18 cellular contexts compared by ENCODE assay signal in genomic region chr2:143151111-143151752, GRCh38. TPM values are rescaled to one million over a fixed set of nuclear protein-coding genes. Genes with fewer than 3 reads are reported as not detected.
DNase-seq lines count a peak whose midpoint lies in the region; ATAC-seq, FAIRE-seq and TF ChIP-seq lines count a peak whose summit lies in the region.
"Had no signal": no experiment of that assay in that cellular context is flagged by ENCODE, and none has a peak within 500 bp of the region (broad histone marks: within the 10 kb centered on the region; RNA-seq: fewer than 3 reads in every experiment).

No MANE protein-coding gene starts in this region.

- TF ChIP-seq CTCF in Caco-2 (IDR thresholded peaks at IDR 0.05; ENCODE audit: insufficient read depth in 1 of 2, low read depth in 1 of 2, low read length in 1 of 2, severe bottlenecking in 1 of 2, unreplicated experiment in 1 of 2): no peak

- peak; percentile 59 for FAIRE-seq in GM12891 (lab: Jason Lieb, UNC)

- no peak for DNase-seq in activated CD4-positive, alpha-beta memory T cell treated with anti-CD3 and anti-CD28 coated beads for 36 hours
- DNase-seq in activated CD4-positive, alpha-beta memory T cell treated with anti-CD3 and anti-CD28 coated beads, Interleukin-2, amount 10 ng/mL, durations not matched to agents 7 days and 5 days: no peak
- DNase-seq in GM12891 (ENCODE audit: insufficient read length, low spot score) (no peak), HK-2 (ENCODE audit: unreplicated experiment) (no peak), left colon (no peak), Caco-2 (no peak)
- DNase-seq in activated naive CD8-positive, alpha-beta T cell treated with anti-CD3 and anti-CD28 coated beads for 36 hours: no peak
- no peak for DNase-seq in stimulated activated effector memory CD8-positive, alpha-beta T cell treated with anti-CD3 and anti-CD28 coated beads, Interleukin-12 subunit alpha, Interleukin-12 subunit beta, amount 100 ng/mL, for 72 hours (ENCODE audit: low spot score in 2 of 2)
- DNase-seq: adrenal gland, DMS79 treated with DMSO at 0.1 percent for 48 hours, dorsolateral prefrontal cortex, H7, midbrain, NCI-H1930, NCI-H446 treated with DMSO at 0.1 percent for 48 hours, thyroid gland had no signal

- intact Hi-C loops in activated CD4-positive, alpha-beta memory T cell treated with anti-CD3 and anti-CD28 coated beads for 36 hours (cut with micrococcal nuclease): no loop called here
- intact Hi-C loops in left colon (cut with DNase I, micrococcal nuclease): no loop called here
- intact Hi-C loops in Caco-2 (cut with micrococcal nuclease; ENCODE audit: unreplicated experiment): no loop called here

- peak overlapping the region; percentile 66 for H3K27ac Mint-ChIP-seq in activated CD4-positive, alpha-beta memory T cell treated with anti-CD3 and anti-CD28 coated beads for 36 hours
- no peak overlapping the region for H3K27ac Mint-ChIP-seq in activated CD4-positive, alpha-beta memory T cell treated with anti-CD3 and anti-CD28 coated beads, Interleukin-2, amount 10 ng/mL, durations not matched to agents 7 days and 5 days
- peak overlapping the region; percentile 90 for H3K27ac Mint-ChIP-seq in activated naive CD8-positive, alpha-beta T cell treated with anti-CD3 and anti-CD28 coated beads for 36 hours
- H3K27ac Mint-ChIP-seq in stimulated activated effector memory CD8-positive, alpha-beta T cell treated with anti-CD3 and anti-CD28 coated beads, Interleukin-12 subunit alpha, Interleukin-12 subunit beta, amount 100 ng/mL, for 72 hours: no peak overlapping the region
- H3K27ac Mint-ChIP-seq in Caco-2 (ENCODE audit: unreplicated experiment): no peak overlapping the region

- no peaks in the 10 kb centered on the region for H3K27me3 Mint-ChIP-seq in activated CD4-positive, alpha-beta memory T cell treated with anti-CD3 and anti-CD28 coated beads for 36 hours
- H3K27me3 Mint-ChIP-seq in activated CD4-positive, alpha-beta memory T cell treated with anti-CD3 and anti-CD28 coated beads, Interleukin-2, amount 10 ng/mL, durations not matched to agents 7 days and 5 days: no peaks in the 10 kb centered on the region
- no peaks in the 10 kb centered on the region for H3K27me3 Mint-ChIP-seq in activated naive CD8-positive, alpha-beta T cell treated with anti-CD3 and anti-CD28 coated beads for 36 hours
- peaks cover 18% of the 10 kb centered on the region for H3K27me3 Mint-ChIP-seq in Caco-2 (ENCODE audit: insufficient read depth, unreplicated experiment)

- H3K9me3 Mint-ChIP-seq in activated CD4-positive, alpha-beta memory T cell treated with anti-CD3 and anti-CD28 coated beads for 36 hours: no peaks in the 10 kb centered on the region
- no peaks in the 10 kb centered on the region for H3K9me3 Mint-ChIP-seq in activated CD4-positive, alpha-beta memory T cell treated with anti-CD3 and anti-CD28 coated beads, Interleukin-2, amount 10 ng/mL, durations not matched to agents 7 days and 5 days
- H3K9me3 Mint-ChIP-seq in activated naive CD8-positive, alpha-beta T cell treated with anti-CD3 and anti-CD28 coated beads for 36 hours: no peaks in the 10 kb centered on the region
- no peaks in the 10 kb centered on the region for H3K9me3 Mint-ChIP-seq in stimulated activated effector memory CD8-positive, alpha-beta T cell treated with anti-CD3 and anti-CD28 coated beads, Interleukin-12 subunit alpha, Interleukin-12 subunit beta, amount 100 ng/mL, for 72 hours
- H3K9me3 Mint-ChIP-seq in Caco-2 (ENCODE audit: unreplicated experiment): no peaks in the 10 kb centered on the region

- H3K9me3 ChIP-seq in Caco-2: no peaks in the 10 kb centered on the region
- H3K9me3 ChIP-seq: adrenal gland, gastroesophageal sphincter, thyroid gland had no signal

- BruUV-seq in Caco-2 (replicated peaks; lab: Mats Ljungman, UMichigan): no TSS peak

- H3K36me3 ChIP-seq in Caco-2 (ENCODE audit: control insufficient read depth, insufficient read depth, low read length): no peaks in the 10 kb centered on the region
- H3K36me3 ChIP-seq: adrenal gland, gastroesophageal sphincter, thyroid gland had no signal

- no peak overlapping the region for H3K4me3 ChIP-seq in Caco-2 (ENCODE audit: low read depth, low read length)
- H3K4me3 ChIP-seq: adrenal gland, dorsolateral prefrontal cortex, gastroesophageal sphincter, thyroid gland had no signal

- H3K4me3 Mint-ChIP-seq in activated CD4-positive, alpha-beta memory T cell treated with anti-CD3 and anti-CD28 coated beads for 36 hours: peak overlapping the region; percentile 55
- H3K4me3 Mint-ChIP-seq in activated CD4-positive, alpha-beta memory T cell treated with anti-CD3 and anti-CD28 coated beads, Interleukin-2, amount 10 ng/mL, durations not matched to agents 7 days and 5 days: no peak overlapping the region
- H3K4me3 Mint-ChIP-seq in activated naive CD8-positive, alpha-beta T cell treated with anti-CD3 and anti-CD28 coated beads for 36 hours: peak overlapping the region; percentile 70
- H3K4me3 Mint-ChIP-seq in stimulated activated effector memory CD8-positive, alpha-beta T cell treated with anti-CD3 and anti-CD28 coated beads, Interleukin-12 subunit alpha, Interleukin-12 subunit beta, amount 100 ng/mL, for 72 hours: no peak overlapping the region
- no peak overlapping the region for H3K4me3 Mint-ChIP-seq in Caco-2 (ENCODE audit: unreplicated experiment)

- ATAC-seq in stimulated activated effector memory CD8-positive, alpha-beta T cell treated with anti-CD3 and anti-CD28 coated beads, Interleukin-12 subunit alpha, Interleukin-12 subunit beta, amount 100 ng/mL, for 72 hours: peak; percentile 40
- no peak for ATAC-seq in left colon
- ATAC-seq: gastroesophageal sphincter, Right ventricle myocardium inferior had no signal

- no peaks in the 10 kb centered on the region for H3K4me1 ChIP-seq in Caco-2
- H3K4me1 ChIP-seq: adrenal gland, gastroesophageal sphincter, thyroid gland had no signal

- no peak for TF ChIP-seq POLR2A in GM12891 (IDR thresholded peaks at IDR 0.05; ENCODE audit: low read depth, low read length)

- POLR2A ChIA-PET in activated CD4-positive, alpha-beta memory T cell treated with anti-CD3 and anti-CD28 coated beads for 36 hours (lab: Charles Lee): no interaction called here
- POLR2A ChIA-PET in activated CD4-positive, alpha-beta memory T cell treated with anti-CD3 and anti-CD28 coated beads, Interleukin-2, amount 10 ng/mL, durations not matched to agents 7 days and 5 days (lab: Charles Lee): no interaction called here
- POLR2A ChIA-PET in Caco-2 (lab: Charles Lee): no interaction called here

- H3K36me3 Mint-ChIP-seq in activated CD4-positive, alpha-beta memory T cell treated with anti-CD3 and anti-CD28 coated beads for 36 hours: peaks cover 7% of the 10 kb centered on the region
- peaks cover 64% of the 10 kb centered on the region for H3K36me3 Mint-ChIP-seq in activated CD4-positive, alpha-beta memory T cell treated with anti-CD3 and anti-CD28 coated beads, Interleukin-2, amount 10 ng/mL, durations not matched to agents 7 days and 5 days (ENCODE audit: low read depth)
- H3K36me3 Mint-ChIP-seq in activated naive CD8-positive, alpha-beta T cell treated with anti-CD3 and anti-CD28 coated beads for 36 hours: peaks cover 30% of the 10 kb centered on the region
- peaks cover 11% of the 10 kb centered on the region for H3K36me3 Mint-ChIP-seq in stimulated activated effector memory CD8-positive, alpha-beta T cell treated with anti-CD3 and anti-CD28 coated beads, Interleukin-12 subunit alpha, Interleukin-12 subunit beta, amount 100 ng/mL, for 72 hours
- H3K36me3 Mint-ChIP-seq in Caco-2 (ENCODE audit: insufficient read depth, unreplicated experiment): no peaks in the 10 kb centered on the region

- no peaks in the 10 kb centered on the region for H3K27me3 ChIP-seq in Caco-2 (replicated peaks; ENCODE audit: control insufficient read depth, insufficient read depth, low read length)
- H3K27me3 ChIP-seq: adrenal gland, gastroesophageal sphincter, thyroid gland had no signal

- CTCF ChIA-PET in activated CD4-positive, alpha-beta memory T cell treated with anti-CD3 and anti-CD28 coated beads for 36 hours (lab: Charles Lee): interaction anchor here (1.2 to 1.6 kb wide), 3 partner anchors 11 to 40 kb away, joined by 3 to 8 read pairs (median 7); no protein-coding TSS in a partner anchor
- CTCF ChIA-PET in activated CD4-positive, alpha-beta memory T cell treated with anti-CD3 and anti-CD28 coated beads, Interleukin-2, amount 10 ng/mL, durations not matched to agents 7 days and 5 days (lab: Charles Lee): interaction anchor here (0.5 kb wide), 1 partner anchor 238 kb away, joined by 3 read pairs; no protein-coding TSS in a partner anchor
- CTCF ChIA-PET in Caco-2 (lab: Charles Lee): no interaction called here

- peaks cover 90% of the 10 kb centered on the region for H3K4me1 Mint-ChIP-seq in activated CD4-positive, alpha-beta memory T cell treated with anti-CD3 and anti-CD28 coated beads for 36 hours (ENCODE audit: low read depth)
- H3K4me1 Mint-ChIP-seq in activated CD4-positive, alpha-beta memory T cell treated with anti-CD3 and anti-CD28 coated beads, Interleukin-2, amount 10 ng/mL, durations not matched to agents 7 days and 5 days: peaks cover 71% of the 10 kb centered on the region
- H3K4me1 Mint-ChIP-seq in activated naive CD8-positive, alpha-beta T cell treated with anti-CD3 and anti-CD28 coated beads for 36 hours: peaks cover 75% of the 10 kb centered on the region
- H3K4me1 Mint-ChIP-seq in stimulated activated effector memory CD8-positive, alpha-beta T cell treated with anti-CD3 and anti-CD28 coated beads, Interleukin-12 subunit alpha, Interleukin-12 subunit beta, amount 100 ng/mL, for 72 hours: peaks cover 59% of the 10 kb centered on the region
- no peaks in the 10 kb centered on the region for H3K4me1 Mint-ChIP-seq in Caco-2 (ENCODE audit: low read depth, unreplicated experiment)

TF ChIP-seq in GM12891, 5 proteins besides CTCF, POLR2A, EP300 and RAD21:
- TF ChIP-seq PAX5 (IDR thresholded peaks at IDR 0.05; ENCODE audit: insufficient read depth, low read length, severe bottlenecking) (no peak), POU2F2 (IDR thresholded peaks at IDR 0.05; ENCODE audit: low read depth, low read length) (no peak), TAF1 (IDR thresholded peaks at IDR 0.05; ENCODE audit: low read depth, low read length) (no peak), SPI1 (IDR thresholded peaks at IDR 0.05; ENCODE audit: low read depth, low read length) (no peak), POLR2AphosphoS5 (IDR thresholded peaks at IDR 0.05; ENCODE audit: low read depth, low read length) (no peak)

RNA-seq across cellular contexts. Expression of gene ARHGAP15, which starts 22.0 kb away (rescaled TPM):
- 10 to 100 TPM; 70.2 to 71.2 TPM for total RNA-seq in activated CD4-positive, alpha-beta memory T cell treated with anti-CD3 and anti-CD28 coated beads for 36 hours
- 100 to 1,000 TPM; 167 TPM for total RNA-seq in activated CD4-positive, alpha-beta memory T cell treated with anti-CD3 and anti-CD28 coated beads, Interleukin-2, amount 10 ng/mL, durations not matched to agents 7 days and 5 days
- polyA plus RNA-seq in GM12891 (2012; ENCODE audit: low read depth, missing spikeins): 56.8 TPM
- total RNA-seq in activated naive CD8-positive, alpha-beta T cell treated with anti-CD3 and anti-CD28 coated beads for 36 hours: 10 to 100 TPM; 45.2 to 47.0 TPM
- total RNA-seq in left colon (1 to 10 TPM; 2.2 to 8.8 TPM), Caco-2 (2022) (not detected in 2 replicates)
- total RNA-seq: H7 had no signal

Comparison
In these comparisons a context has a peak if more than half of its experiments do, and no peak if none do; other contexts are left out.
1. H3K27ac Mint-ChIP-seq: peak in activated CD4-positive, alpha-beta memory T cell treated with anti-CD3 and anti-CD28 coated beads for 36 hours (single experiment) and activated naive CD8-positive, alpha-beta T cell treated with anti-CD3 and anti-CD28 coated beads for 36 hours (single experiment); none in activated CD4-positive, alpha-beta memory T cell treated with anti-CD3 and anti-CD28 coated beads, Interleukin-2, amount 10 ng/mL, durations not matched to agents 7 days and 5 days (single experiment), stimulated activated effector memory CD8-positive, alpha-beta T cell treated with anti-CD3 and anti-CD28 coated beads, Interleukin-12 subunit alpha, Interleukin-12 subunit beta, amount 100 ng/mL, for 72 hours (single experiment) and Caco-2 (single experiment).
2. H3K4me3 Mint-ChIP-seq: peak in activated CD4-positive, alpha-beta memory T cell treated with anti-CD3 and anti-CD28 coated beads for 36 hours (single experiment) and activated naive CD8-positive, alpha-beta T cell treated with anti-CD3 and anti-CD28 coated beads for 36 hours (single experiment); none in activated CD4-positive, alpha-beta memory T cell treated with anti-CD3 and anti-CD28 coated beads, Interleukin-2, amount 10 ng/mL, durations not matched to agents 7 days and 5 days (single experiment), stimulated activated effector memory CD8-positive, alpha-beta T cell treated with anti-CD3 and anti-CD28 coated beads, Interleukin-12 subunit alpha, Interleukin-12 subunit beta, amount 100 ng/mL, for 72 hours (single experiment) and Caco-2 (single experiment).
3. RNA of gene ARHGAP15, which starts 22.0 kb away (total RNA-seq): 167 TPM in activated CD4-positive, alpha-beta memory T cell treated with anti-CD3 and anti-CD28 coated beads, Interleukin-2, amount 10 ng/mL, durations not matched to agents 7 days and 5 days, 70.2 to 71.2 TPM in activated CD4-positive, alpha-beta memory T cell treated with anti-CD3 and anti-CD28 coated beads for 36 hours and 45.2 to 47.0 TPM in activated naive CD8-positive, alpha-beta T cell treated with anti-CD3 and anti-CD28 coated beads for 36 hours; 2.2 to 8.8 TPM in left colon and not detected in Caco-2; every median in the first group is over 4 times any median in the second.